Comparison of ENCODE assay signal across 22 cellular contexts in genomic region chr16:63323055-63323454, GRCh38.
DNase-seq lines count a peak whose midpoint lies in the region; ATAC-seq and TF ChIP-seq lines count a peak whose summit lies in the region.
"Had no signal": no experiment of that assay in that cellular context is flagged by ENCODE, and none has a peak within 500 bp of the region (broad histone marks: within the 10 kb centered on the region; RNA-seq: fewer than 3 reads in every experiment).

No MANE protein-coding gene starts in this region.

- peak; percentile 2 for DNase-seq in HPDE6-E6E7 (ENCODE audit: extremely low spot score)
- DNase-seq in RWPE2 (ENCODE audit: low spot score): no peak
- DNase-seq in smooth muscle cell (lab: John Stamatoyannopoulos, UW; ENCODE audit: unreplicated experiment): no peak
- DNase-seq in stimulated activated naive B cell treated with anti-CD40 and anti-IgM and Interleukin-4, amounts not matched to agents 10 μg/mL and 1 μg/mL and 100 μg/mL, for 72 hours: no peak
- no peak for DNase-seq in NCI-H524 (lab: John Stamatoyannopoulos, UW)
- DNase-seq: CD4-positive, alpha-beta memory T cell; DMS153; Karpas-422; MV-4-11; NCI-H1694; NCI-H2081; NCI-H2171; NCI-H446; NCI-H526 treated with DMSO at 0.1 percent for 48 hours; OCI-M1; RPMI8226; SHP77 treated with DMSO at 0.1 percent for 48 hours had no signal

- H3K27ac ChIP-seq in RWPE2 (ENCODE audit: poor library complexity, severe bottlenecking): no peak overlapping the region
- H3K27ac ChIP-seq in smooth muscle cell (ENCODE audit: low read depth): peak overlapping the region; percentile 9
- H3K27ac ChIP-seq: BLaER1 treated with 17β-estradiol and CSF1 and Interleukin-3, amounts not matched to agents 10 nM and 100 nM had no signal

- H3K9me3 ChIP-seq in RWPE2 (ENCODE audit: severe bottlenecking) (no peaks in the 10 kb centered on the region), smooth muscle cell (replicated peaks; ENCODE audit: low read depth) (no peaks in the 10 kb centered on the region)
- H3K9me3 ChIP-seq: BLaER1 treated with 17β-estradiol and CSF1 and Interleukin-3, amounts not matched to agents 10 nM and 100 nM had no signal

- H3K36me3 ChIP-seq in RWPE2 (ENCODE audit: low read depth) (no peaks in the 10 kb centered on the region), smooth muscle cell (ENCODE audit: low read depth) (no peaks in the 10 kb centered on the region)
- H3K36me3 ChIP-seq: BLaER1 treated with 17β-estradiol and CSF1 and Interleukin-3, amounts not matched to agents 10 nM and 100 nM had no signal

- H3K9me3 Mint-ChIP-seq in stimulated activated naive B cell treated with anti-CD40 and anti-IgM and Interleukin-4, amounts not matched to agents 10 μg/mL and 1 μg/mL and 100 μg/mL, for 72 hours: no peaks in the 10 kb centered on the region

- no peaks in the 10 kb centered on the region for H3K79me2 ChIP-seq in smooth muscle cell (ENCODE audit: low read depth)

- H2AFZ ChIP-seq in smooth muscle cell (ENCODE audit: low read depth): no peak overlapping the region

- H3K4me1 ChIP-seq in RWPE2 (ENCODE audit: insufficient read depth, poor library complexity, severe bottlenecking) (peaks cover 6% of the 10 kb centered on the region), smooth muscle cell (ENCODE audit: low read depth) (peaks cover 13% of the 10 kb centered on the region)

- no peaks in the 10 kb centered on the region for H4K20me1 ChIP-seq in smooth muscle cell (ENCODE audit: low read depth)
- H4K20me1 ChIP-seq: BLaER1 treated with 17β-estradiol and CSF1 and Interleukin-3, amounts not matched to agents 10 nM and 100 nM had no signal

- H3K4me3 ChIP-seq in RWPE2 (ENCODE audit: severe bottlenecking) (no peak overlapping the region), smooth muscle cell (no peak overlapping the region)
- H3K4me3 ChIP-seq: BLaER1 treated with 17β-estradiol and CSF1 and Interleukin-3, amounts not matched to agents 10 nM and 100 nM had no signal

- no peak overlapping the region for H3K4me3 Mint-ChIP-seq in stimulated activated naive B cell treated with anti-CD40 and anti-IgM and Interleukin-4, amounts not matched to agents 10 μg/mL and 1 μg/mL and 100 μg/mL, for 72 hours
- H3K4me3 Mint-ChIP-seq: CD4-positive, alpha-beta memory T cell; IgD-negative memory B cell had no signal

- no peaks in the 10 kb centered on the region for H3K4me1 Mint-ChIP-seq in stimulated activated naive B cell treated with anti-CD40 and anti-IgM and Interleukin-4, amounts not matched to agents 10 μg/mL and 1 μg/mL and 100 μg/mL, for 72 hours
- H3K4me1 Mint-ChIP-seq: CD4-positive, alpha-beta memory T cell; IgD-negative memory B cell had no signal

- no peak overlapping the region for H3K27ac Mint-ChIP-seq in stimulated activated naive B cell treated with anti-CD40 and anti-IgM and Interleukin-4, amounts not matched to agents 10 μg/mL and 1 μg/mL and 100 μg/mL, for 72 hours
- H3K27ac Mint-ChIP-seq: CD4-positive, alpha-beta memory T cell; IgD-negative memory B cell had no signal

- 50% methylated on average over 1 of the region's 1 CpG for WGBS in smooth muscle cell (ENCODE audit: low lambda C conversion rate)

- no peaks in the 10 kb centered on the region for H3K36me3 Mint-ChIP-seq in stimulated activated naive B cell treated with anti-CD40 and anti-IgM and Interleukin-4, amounts not matched to agents 10 μg/mL and 1 μg/mL and 100 μg/mL, for 72 hours
- H3K36me3 Mint-ChIP-seq: CD4-positive, alpha-beta memory T cell; IgD-negative memory B cell had no signal

- no peak overlapping the region for H3K9ac ChIP-seq in smooth muscle cell (ENCODE audit: low read depth)
- H3K9ac ChIP-seq: BLaER1 treated with 17β-estradiol and CSF1 and Interleukin-3, amounts not matched to agents 10 nM and 100 nM had no signal

- H3K27me3 ChIP-seq in RWPE2 (ENCODE audit: insufficient read depth, poor library complexity, severe bottlenecking): no peaks in the 10 kb centered on the region
- no peaks in the 10 kb centered on the region for H3K27me3 ChIP-seq in smooth muscle cell (ENCODE audit: low read depth)
- H3K27me3 ChIP-seq: BLaER1 treated with 17β-estradiol and CSF1 and Interleukin-3, amounts not matched to agents 10 nM and 100 nM had no signal

- no peaks in the 10 kb centered on the region for H3K27me3 Mint-ChIP-seq in stimulated activated naive B cell treated with anti-CD40 and anti-IgM and Interleukin-4, amounts not matched to agents 10 μg/mL and 1 μg/mL and 100 μg/mL, for 72 hours
- H3K27me3 Mint-ChIP-seq: CD4-positive, alpha-beta memory T cell; IgD-negative memory B cell had no signal

- H3F3A ChIP-seq in smooth muscle cell (ENCODE audit: low read depth): no peaks in the 10 kb centered on the region

- TF ChIP-seq CTCF in RWPE2 (IDR thresholded peaks at IDR 0.05; ENCODE audit: poor library complexity, severe bottlenecking): no peak
- TF ChIP-seq CTCF in smooth muscle cell (IDR thresholded peaks at IDR 0.05; ENCODE audit: borderline replicate concordance, insufficient read depth, poor library complexity, severe bottlenecking): no peak

- H3K4me2 ChIP-seq in smooth muscle cell: peak overlapping the region; percentile 37

- ATAC-seq in RWPE2 (ENCODE audit: low read depth): peak; percentile 57; the same call in 2 of the 3 replicates
- ATAC-seq in esophagus mucosa: peak; percentile 68
- no peak for ATAC-seq in stimulated activated naive B cell treated with anti-CD40 and anti-IgM and Interleukin-4, amounts not matched to agents 10 μg/mL and 1 μg/mL and 100 μg/mL, for 72 hours (replicated peaks)
- no peak for ATAC-seq in GM21447 (IDR thresholded peaks at IDR 0.05; ENCODE audit: unreplicated experiment)
- ATAC-seq: HCT116 had no signal

Comparison
In these comparisons a context has a peak if more than half of its experiments do, and no peak if none do; other contexts are left out.
1. ATAC-seq: peak in RWPE2 (single experiment) and esophagus mucosa (single experiment); none in stimulated activated naive B cell treated with anti-CD40 and anti-IgM and Interleukin-4, amounts not matched to agents 10 μg/mL and 1 μg/mL and 100 μg/mL, for 72 hours (0 of 2) and GM21447 (single experiment).